1 cellular context compared by ENCODE assay signal in the genomic region with DNA sequence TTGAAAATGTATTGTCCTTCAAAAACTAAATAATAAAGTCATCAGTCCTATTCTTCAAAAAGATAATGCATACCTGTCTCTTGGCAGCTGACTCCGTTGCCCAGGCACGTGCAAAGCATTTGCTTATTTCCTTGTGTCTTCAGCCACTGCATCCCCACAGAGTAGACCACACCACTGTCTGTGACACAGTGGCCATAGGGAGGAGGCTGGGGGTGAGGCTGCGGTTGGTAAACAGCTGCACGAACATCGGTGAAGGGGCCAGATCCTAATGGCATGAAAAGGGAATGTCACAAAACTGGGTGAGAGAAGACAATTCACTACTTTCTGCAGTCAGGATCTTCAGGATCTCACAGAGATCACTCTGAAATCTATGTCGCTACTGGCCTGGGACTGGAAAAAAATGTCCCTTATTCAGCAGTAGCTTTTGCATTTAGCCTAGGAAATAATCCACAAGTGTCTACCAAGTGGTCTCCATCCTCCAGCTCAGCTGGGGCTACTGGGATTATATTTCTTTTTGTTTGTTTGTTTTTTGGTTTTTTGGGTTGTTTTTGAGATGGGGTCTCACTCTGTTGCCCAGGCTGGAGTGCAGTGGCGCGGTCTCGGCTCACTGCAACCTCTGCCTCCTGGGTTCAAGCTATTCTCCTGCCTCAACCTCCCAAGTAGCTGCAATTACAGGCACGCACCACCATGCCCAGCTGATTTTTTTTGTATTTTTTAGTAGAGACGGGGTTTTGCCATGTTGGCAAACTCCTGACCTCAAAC.
A peak's percentile ranks its signal among the peaks of the same experiment; 100 is the strongest.
TF ChIP-seq lines count a peak whose summit lies in the region.

No MANE protein-coding gene starts in this region.

TF ChIP-seq in HepG2, 621 proteins besides CTCF, POLR2A, EP300 and RAD21 (continued from another document and continues in another):
- TF ChIP-seq, protein P1, sequence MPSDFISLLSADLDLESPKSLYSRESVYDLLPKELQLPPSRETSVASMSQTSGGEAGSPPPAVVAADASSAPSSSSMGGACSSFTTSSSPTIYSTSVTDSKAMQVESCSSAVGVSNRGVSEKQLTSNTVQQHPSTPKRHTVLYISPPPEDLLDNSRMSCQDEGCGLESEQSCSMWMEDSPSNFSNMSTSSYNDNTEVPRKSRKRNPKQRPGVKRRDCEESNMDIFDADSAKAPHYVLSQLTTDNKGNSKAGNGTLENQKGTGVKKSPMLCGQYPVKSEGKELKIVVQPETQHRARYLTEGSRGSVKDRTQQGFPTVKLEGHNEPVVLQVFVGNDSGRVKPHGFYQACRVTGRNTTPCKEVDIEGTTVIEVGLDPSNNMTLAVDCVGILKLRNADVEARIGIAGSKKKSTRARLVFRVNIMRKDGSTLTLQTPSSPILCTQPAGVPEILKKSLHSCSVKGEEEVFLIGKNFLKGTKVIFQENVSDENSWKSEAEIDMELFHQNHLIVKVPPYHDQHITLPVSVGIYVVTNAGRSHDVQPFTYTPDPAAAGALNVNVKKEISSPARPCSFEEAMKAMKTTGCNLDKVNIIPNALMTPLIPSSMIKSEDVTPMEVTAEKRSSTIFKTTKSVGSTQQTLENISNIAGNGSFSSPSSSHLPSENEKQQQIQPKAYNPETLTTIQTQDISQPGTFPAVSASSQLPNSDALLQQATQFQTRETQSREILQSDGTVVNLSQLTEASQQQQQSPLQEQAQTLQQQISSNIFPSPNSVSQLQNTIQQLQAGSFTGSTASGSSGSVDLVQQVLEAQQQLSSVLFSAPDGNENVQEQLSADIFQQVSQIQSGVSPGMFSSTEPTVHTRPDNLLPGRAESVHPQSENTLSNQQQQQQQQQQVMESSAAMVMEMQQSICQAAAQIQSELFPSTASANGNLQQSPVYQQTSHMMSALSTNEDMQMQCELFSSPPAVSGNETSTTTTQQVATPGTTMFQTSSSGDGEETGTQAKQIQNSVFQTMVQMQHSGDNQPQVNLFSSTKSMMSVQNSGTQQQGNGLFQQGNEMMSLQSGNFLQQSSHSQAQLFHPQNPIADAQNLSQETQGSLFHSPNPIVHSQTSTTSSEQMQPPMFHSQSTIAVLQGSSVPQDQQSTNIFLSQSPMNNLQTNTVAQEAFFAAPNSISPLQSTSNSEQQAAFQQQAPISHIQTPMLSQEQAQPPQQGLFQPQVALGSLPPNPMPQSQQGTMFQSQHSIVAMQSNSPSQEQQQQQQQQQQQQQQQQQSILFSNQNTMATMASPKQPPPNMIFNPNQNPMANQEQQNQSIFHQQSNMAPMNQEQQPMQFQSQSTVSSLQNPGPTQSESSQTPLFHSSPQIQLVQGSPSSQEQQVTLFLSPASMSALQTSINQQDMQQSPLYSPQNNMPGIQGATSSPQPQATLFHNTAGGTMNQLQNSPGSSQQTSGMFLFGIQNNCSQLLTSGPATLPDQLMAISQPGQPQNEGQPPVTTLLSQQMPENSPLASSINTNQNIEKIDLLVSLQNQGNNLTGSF (CRISPR knock-in tag; IDR thresholded peaks at IDR 0.05), result no peak
- TF ChIP-seq AKAP8 (CRISPR knock-in tag; IDR thresholded peaks at IDR 0.05) (peak; percentile 54), KLF12 (CRISPR knock-in tag; IDR thresholded peaks at IDR 0.05; ENCODE audit: borderline replicate concordance) (0 out of 2 replicates have a peak, but pooled peaks have one; percentile 15), ZNF44 (CRISPR knock-in tag; IDR thresholded peaks at IDR 0.05) (no peak), ZNF354B (CRISPR knock-in tag; IDR thresholded peaks at IDR 0.05) (no peak), POLR2AphosphoS2 (IDR thresholded peaks at IDR 0.05; ENCODE audit: low read depth, low read length) (peak; percentile 77), ZBTB38 (CRISPR knock-in tag; IDR thresholded peaks at IDR 0.05) (peak; percentile 99), POLR2AphosphoS5 (IDR thresholded peaks at IDR 0.05; ENCODE audit: low read depth, low read length) (peak; percentile 90), ZBTB1 (CRISPR knock-in tag; IDR thresholded peaks at IDR 0.05; ENCODE audit: borderline replicate concordance) (no peak), AGO1 (IDR thresholded peaks at IDR 0.05; ENCODE audit: low read depth, low read length, poor library complexity, severe bottlenecking) (no peak), SMAD1 (CRISPR knock-in tag; IDR thresholded peaks at IDR 0.05; ENCODE audit: borderline replicate concordance, low read depth) (no peak), ATAD3A (CRISPR knock-in tag; IDR thresholded peaks at IDR 0.05) (no peak), RBFOX2 (IDR thresholded peaks at IDR 0.05; ENCODE audit: low read depth, low read length) (peak; percentile 88), ZNF441 (CRISPR knock-in tag; IDR thresholded peaks at IDR 0.05; ENCODE audit: borderline replicate concordance) (no peak), ZNF138 (CRISPR knock-in tag; IDR thresholded peaks at IDR 0.05; ENCODE audit: low read depth) (no peak), NR2F2 (IDR thresholded peaks at IDR 0.05; ENCODE audit: borderline replicate concordance, low read depth) (0 out of 2 replicates have a peak, but pooled peaks have one; percentile 14), PITX1 (CRISPR knock-in tag; IDR thresholded peaks at IDR 0.05) (no peak), NR1H2 (CRISPR knock-in tag; IDR thresholded peaks at IDR 0.05; ENCODE audit: borderline replicate concordance, low read depth) (no peak), HCFC1 (IDR thresholded peaks at IDR 0.05; ENCODE audit: low read depth, low read length) (no peak), SRSF9 (IDR thresholded peaks at IDR 0.05; ENCODE audit: borderline replicate concordance, insufficient read depth, low read depth, low read length, poor library complexity, severe bottlenecking) (no peak), KDM6A (CRISPR knock-in tag; IDR thresholded peaks at IDR 0.05; ENCODE audit: low read depth) (no peak), ZSCAN25 (CRISPR knock-in tag; IDR thresholded peaks at IDR 0.05) (no peak), CBX1 (IDR thresholded peaks at IDR 0.05; ENCODE audit: low read depth) (peak; percentile 75), POGZ (CRISPR knock-in tag; IDR thresholded peaks at IDR 0.05) (peak; percentile 84), FOXP1 (IDR thresholded peaks at IDR 0.05) (no peak), FOXP1 (CRISPR knock-in tag; IDR thresholded peaks at IDR 0.05) (0 out of 2 replicates have a peak, but pooled peaks have one; percentile 26), ZNF670 (CRISPR knock-in tag; IDR thresholded peaks at IDR 0.05; ENCODE audit: borderline replicate concordance) (no peak), KMT2A (CRISPR knock-in tag; IDR thresholded peaks at IDR 0.05) (no peak), ZNF605 (CRISPR knock-in tag; IDR thresholded peaks at IDR 0.05) (peak; percentile 78)
- TF ChIP-seq, protein P2, sequence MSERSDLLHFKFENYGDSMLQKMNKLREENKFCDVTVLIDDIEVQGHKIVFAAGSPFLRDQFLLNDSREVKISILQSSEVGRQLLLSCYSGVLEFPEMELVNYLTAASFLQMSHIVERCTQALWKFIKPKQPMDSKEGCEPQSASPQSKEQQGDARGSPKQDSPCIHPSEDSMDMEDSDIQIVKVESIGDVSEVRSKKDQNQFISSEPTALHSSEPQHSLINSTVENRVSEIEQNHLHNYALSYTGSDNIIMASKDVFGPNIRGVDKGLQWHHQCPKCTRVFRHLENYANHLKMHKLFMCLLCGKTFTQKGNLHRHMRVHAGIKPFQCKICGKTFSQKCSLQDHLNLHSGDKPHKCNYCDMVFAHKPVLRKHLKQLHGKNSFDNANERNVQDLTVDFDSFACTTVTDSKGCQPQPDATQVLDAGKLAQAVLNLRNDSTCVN (CRISPR knock-in tag; IDR thresholded peaks at IDR 0.05; ENCODE audit: borderline replicate concordance), result no peak
- TF ChIP-seq, protein P3, sequence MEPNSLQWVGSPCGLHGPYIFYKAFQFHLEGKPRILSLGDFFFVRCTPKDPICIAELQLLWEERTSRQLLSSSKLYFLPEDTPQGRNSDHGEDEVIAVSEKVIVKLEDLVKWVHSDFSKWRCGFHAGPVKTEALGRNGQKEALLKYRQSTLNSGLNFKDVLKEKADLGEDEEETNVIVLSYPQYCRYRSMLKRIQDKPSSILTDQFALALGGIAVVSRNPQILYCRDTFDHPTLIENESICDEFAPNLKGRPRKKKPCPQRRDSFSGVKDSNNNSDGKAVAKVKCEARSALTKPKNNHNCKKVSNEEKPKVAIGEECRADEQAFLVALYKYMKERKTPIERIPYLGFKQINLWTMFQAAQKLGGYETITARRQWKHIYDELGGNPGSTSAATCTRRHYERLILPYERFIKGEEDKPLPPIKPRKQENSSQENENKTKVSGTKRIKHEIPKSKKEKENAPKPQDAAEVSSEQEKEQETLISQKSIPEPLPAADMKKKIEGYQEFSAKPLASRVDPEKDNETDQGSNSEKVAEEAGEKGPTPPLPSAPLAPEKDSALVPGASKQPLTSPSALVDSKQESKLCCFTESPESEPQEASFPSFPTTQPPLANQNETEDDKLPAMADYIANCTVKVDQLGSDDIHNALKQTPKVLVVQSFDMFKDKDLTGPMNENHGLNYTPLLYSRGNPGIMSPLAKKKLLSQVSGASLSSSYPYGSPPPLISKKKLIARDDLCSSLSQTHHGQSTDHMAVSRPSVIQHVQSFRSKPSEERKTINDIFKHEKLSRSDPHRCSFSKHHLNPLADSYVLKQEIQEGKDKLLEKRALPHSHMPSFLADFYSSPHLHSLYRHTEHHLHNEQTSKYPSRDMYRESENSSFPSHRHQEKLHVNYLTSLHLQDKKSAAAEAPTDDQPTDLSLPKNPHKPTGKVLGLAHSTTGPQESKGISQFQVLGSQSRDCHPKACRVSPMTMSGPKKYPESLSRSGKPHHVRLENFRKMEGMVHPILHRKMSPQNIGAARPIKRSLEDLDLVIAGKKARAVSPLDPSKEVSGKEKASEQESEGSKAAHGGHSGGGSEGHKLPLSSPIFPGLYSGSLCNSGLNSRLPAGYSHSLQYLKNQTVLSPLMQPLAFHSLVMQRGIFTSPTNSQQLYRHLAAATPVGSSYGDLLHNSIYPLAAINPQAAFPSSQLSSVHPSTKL (CRISPR knock-in tag; IDR thresholded peaks at IDR 0.05), result peak; percentile 7; the same call in 1 of the 2 replicates
- TF ChIP-seq, protein P4, sequence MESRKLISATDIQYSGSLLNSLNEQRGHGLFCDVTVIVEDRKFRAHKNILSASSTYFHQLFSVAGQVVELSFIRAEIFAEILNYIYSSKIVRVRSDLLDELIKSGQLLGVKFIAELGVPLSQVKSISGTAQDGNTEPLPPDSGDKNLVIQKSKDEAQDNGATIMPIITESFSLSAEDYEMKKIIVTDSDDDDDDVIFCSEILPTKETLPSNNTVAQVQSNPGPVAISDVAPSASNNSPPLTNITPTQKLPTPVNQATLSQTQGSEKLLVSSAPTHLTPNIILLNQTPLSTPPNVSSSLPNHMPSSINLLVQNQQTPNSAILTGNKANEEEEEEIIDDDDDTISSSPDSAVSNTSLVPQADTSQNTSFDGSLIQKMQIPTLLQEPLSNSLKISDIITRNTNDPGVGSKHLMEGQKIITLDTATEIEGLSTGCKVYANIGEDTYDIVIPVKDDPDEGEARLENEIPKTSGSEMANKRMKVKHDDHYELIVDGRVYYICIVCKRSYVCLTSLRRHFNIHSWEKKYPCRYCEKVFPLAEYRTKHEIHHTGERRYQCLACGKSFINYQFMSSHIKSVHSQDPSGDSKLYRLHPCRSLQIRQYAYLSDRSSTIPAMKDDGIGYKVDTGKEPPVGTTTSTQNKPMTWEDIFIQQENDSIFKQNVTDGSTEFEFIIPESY (CRISPR knock-in tag; IDR thresholded peaks at IDR 0.05), result 0 out of 2 replicates have a peak, but pooled peaks have one; percentile 76
- TF ChIP-seq, protein P5, sequence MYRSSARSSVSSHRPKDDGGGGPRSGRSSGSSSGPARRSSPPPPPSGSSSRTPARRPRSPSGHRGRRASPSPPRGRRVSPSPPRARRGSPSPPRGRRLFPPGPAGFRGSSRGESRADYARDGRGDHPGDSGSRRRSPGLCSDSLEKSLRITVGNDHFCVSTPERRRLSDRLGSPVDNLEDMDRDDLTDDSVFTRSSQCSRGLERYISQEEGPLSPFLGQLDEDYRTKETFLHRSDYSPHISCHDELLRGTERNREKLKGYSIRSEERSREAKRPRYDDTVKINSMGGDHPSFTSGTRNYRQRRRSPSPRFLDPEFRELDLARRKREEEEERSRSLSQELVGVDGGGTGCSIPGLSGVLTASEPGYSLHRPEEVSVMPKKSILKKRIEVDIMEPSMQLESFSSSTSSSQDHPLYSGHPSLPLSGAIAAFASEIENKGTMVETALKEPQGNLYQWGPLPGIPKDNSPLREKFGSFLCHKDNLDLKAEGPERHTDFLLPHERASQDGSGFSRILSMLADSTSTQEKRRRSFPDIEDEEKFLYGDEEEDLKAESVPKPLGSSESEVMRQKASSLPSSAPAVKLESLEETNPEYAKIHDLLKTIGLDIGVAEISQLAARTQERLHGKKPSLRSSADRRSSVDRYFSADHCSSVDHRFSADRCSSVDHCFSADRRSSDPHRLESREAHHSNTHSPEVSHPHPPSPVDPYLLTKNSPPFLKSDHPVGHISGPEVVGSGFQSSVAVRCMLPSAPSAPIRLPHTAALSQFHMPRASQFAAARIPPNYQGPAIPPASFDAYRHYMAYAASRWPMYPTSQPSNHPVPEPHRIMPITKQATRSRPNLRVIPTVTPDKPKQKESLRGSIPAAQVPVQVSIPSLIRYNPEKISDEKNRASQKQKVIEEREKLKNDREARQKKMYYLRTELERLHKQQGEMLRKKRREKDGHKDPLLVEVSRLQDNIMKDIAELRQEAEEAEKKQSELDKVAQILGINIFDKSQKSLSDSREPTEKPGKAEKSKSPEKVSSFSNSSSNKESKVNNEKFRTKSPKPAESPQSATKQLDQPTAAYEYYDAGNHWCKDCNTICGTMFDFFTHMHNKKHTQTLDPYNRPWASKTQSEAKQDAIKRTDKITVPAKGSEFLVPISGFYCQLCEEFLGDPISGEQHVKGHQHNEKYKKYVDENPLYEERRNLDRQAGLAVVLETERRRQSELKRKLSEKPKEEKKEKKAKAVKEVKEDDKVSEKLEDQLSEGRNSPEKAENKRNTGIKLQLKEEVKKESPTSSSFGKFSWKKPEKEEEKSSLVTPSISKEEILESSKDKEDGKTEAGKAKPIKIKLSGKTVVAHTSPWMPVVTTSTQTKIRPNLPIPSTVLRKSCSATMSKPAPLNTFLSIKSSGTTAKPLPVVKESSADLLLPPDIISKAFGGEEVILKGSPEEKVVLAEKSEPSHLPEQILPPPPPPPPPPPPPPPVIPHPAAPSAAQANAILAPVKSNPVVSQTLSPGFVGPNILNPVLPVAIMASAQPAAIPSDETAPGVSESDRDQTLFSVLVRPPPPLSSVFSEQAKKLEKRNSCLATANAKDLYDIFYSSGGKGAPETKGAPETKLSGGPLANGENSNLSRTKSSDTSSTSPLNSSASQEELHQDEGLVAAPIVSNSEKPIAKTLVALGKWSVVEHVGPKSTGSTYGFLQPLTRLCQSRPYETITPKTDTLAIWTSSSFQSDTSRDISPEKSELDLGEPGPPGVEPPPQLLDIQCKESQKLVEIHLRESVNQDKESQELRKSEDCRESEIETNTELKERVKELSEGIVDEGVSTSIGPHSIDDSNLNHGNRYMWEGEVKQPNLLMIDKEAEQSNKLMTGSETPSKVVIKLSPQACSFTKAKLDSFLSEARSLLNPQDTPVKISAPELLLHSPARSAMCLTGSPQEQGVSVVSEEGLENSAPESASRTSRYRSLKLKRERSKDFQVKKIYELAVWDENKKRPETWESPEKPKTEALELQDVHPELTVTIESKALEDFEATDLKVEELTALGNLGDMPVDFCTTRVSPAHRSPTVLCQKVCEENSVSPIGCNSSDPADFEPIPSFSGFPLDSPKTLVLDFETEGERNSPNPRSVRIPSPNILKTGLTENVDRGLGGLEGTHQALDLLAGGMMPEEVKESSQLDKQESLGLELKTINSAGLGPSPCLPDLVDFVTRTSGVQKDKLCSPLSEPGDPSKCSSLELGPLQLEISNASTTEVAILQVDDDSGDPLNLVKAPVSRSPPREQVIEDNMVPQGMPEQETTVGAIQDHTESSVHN (CRISPR knock-in tag; IDR thresholded peaks at IDR 0.05), result no peak
- TF ChIP-seq, protein P6, sequence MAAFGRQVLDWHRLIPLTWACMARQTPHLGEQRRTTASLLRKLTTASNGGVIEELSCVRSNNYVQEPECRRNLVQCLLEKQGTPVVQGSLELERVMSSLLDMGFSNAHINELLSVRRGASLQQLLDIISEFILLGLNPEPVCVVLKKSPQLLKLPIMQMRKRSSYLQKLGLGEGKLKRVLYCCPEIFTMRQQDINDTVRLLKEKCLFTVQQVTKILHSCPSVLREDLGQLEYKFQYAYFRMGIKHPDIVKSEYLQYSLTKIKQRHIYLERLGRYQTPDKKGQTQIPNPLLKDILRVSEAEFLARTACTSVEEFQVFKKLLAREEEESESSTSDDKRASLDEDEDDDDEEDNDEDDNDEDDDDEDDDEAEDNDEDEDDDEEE (CRISPR knock-in tag; IDR thresholded peaks at IDR 0.05), result no peak
